In genomic region chr16:88881675-88882357, GRCh38 we compare ENCODE assay signal across 3 cellular contexts.
TF ChIP-seq lines count a peak whose summit lies in the region.

No MANE protein-coding gene starts in this region.

TF ChIP-seq in GM23338, 12 proteins besides CTCF, POLR2A, EP300 and RAD21 (continues in another document):
- TF ChIP-seq ETS1 (IDR thresholded peaks at IDR 0.05) (no peak), REST (IDR thresholded peaks at IDR 0.05; ENCODE audit: unreplicated experiment) (no peak), JUNB (IDR thresholded peaks at IDR 0.05; ENCODE audit: unreplicated experiment) (no peak), POLR2AphosphoS5 (IDR thresholded peaks at IDR 0.05; ENCODE audit: low read depth) (no peak), STAT1 (IDR thresholded peaks at IDR 0.05; ENCODE audit: unreplicated experiment) (no peak), EZH2 (IDR thresholded peaks at IDR 0.05; ENCODE audit: low read depth, unreplicated experiment) (no peak), NANOG (IDR thresholded peaks at IDR 0.05; ENCODE audit: borderline replicate concordance) (no peak), ZNF114 (CRISPR knock-in tag; IDR thresholded peaks at IDR 0.05) (no peak)

TF ChIP-seq in GM12878, 131 proteins besides CTCF, POLR2A, EP300 and RAD21:
- no peak for TF ChIP-seq MYB (IDR thresholded peaks at IDR 0.05; ENCODE audit: borderline replicate concordance, low read depth, low read length)
- TF ChIP-seq IKZF1 (conservative IDR thresholded peaks at IDR 0.05), result no peak
- TF ChIP-seq HDAC6 (IDR thresholded peaks at IDR 0.05; ENCODE audit: unreplicated experiment), result no peak
- no peak for TF ChIP-seq STAT1 (conservative IDR thresholded peaks at IDR 0.05)
- no peak for TF ChIP-seq JUNB (IDR thresholded peaks at IDR 0.05)
- TF ChIP-seq RB1 (IDR thresholded peaks at IDR 0.05; ENCODE audit: borderline replicate concordance), result no peak
- no peak for TF ChIP-seq EED (IDR thresholded peaks at IDR 0.05; ENCODE audit: low read depth)
- TF ChIP-seq GATAD2B (conservative IDR thresholded peaks at IDR 0.05; ENCODE audit: low read depth), result no peak
- no peak for TF ChIP-seq POU2F2 (IDR thresholded peaks at IDR 0.05; ENCODE audit: borderline replicate concordance, low read depth, low read length)
- no peak for TF ChIP-seq PAX8 (IDR thresholded peaks at IDR 0.05)
- TF ChIP-seq ZNF24 (IDR thresholded peaks at IDR 0.05), result no peak
- TF ChIP-seq BCL11A (IDR thresholded peaks at IDR 0.05; ENCODE audit: low read depth, low read length), result no peak
- no peak for TF ChIP-seq GABPA (IDR thresholded peaks at IDR 0.05; ENCODE audit: low read depth)
- no peak for TF ChIP-seq MEF2B (IDR thresholded peaks at IDR 0.05; ENCODE audit: partially characterized antibody, poor library complexity, severe bottlenecking)
- TF ChIP-seq CEBPB (IDR thresholded peaks at IDR 0.05; ENCODE audit: borderline replicate concordance in 1 of 2, low read depth in 2 of 2, low read length in 2 of 2), result no peak

TF ChIP-seq in liver, 16 proteins besides CTCF, POLR2A, EP300 and RAD21:
- no peak for TF ChIP-seq TAF1 (conservative IDR thresholded peaks at IDR 0.05)
- no peak for TF ChIP-seq FOXA1 (IDR thresholded peaks at IDR 0.05)
- TF ChIP-seq, protein P1, sequence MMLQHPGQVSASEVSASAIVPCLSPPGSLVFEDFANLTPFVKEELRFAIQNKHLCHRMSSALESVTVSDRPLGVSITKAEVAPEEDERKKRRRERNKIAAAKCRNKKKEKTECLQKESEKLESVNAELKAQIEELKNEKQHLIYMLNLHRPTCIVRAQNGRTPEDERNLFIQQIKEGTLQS (IDR thresholded peaks at IDR 0.05), result no peak
- TF ChIP-seq NR2F2 (IDR thresholded peaks at IDR 0.05), result no peak
- no peak for TF ChIP-seq FOXA2 (IDR thresholded peaks at IDR 0.05)
- no peak for TF ChIP-seq SP1 (IDR thresholded peaks at IDR 0.05)
- TF ChIP-seq, protein P2, sequence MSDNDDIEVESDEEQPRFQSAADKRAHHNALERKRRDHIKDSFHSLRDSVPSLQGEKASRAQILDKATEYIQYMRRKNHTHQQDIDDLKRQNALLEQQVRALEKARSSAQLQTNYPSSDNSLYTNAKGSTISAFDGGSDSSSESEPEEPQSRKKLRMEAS (IDR thresholded peaks at IDR 0.05), result no peak
- TF ChIP-seq YY1 (IDR thresholded peaks at IDR 0.05), result no peak
- TF ChIP-seq HNF4A (conservative IDR thresholded peaks at IDR 0.05), result no peak
- no peak for TF ChIP-seq EGR1 (IDR thresholded peaks at IDR 0.05; ENCODE audit: low read depth in 2 of 2)
